Comparison of ENCODE assay signal across 17 cellular contexts in the genomic region with DNA sequence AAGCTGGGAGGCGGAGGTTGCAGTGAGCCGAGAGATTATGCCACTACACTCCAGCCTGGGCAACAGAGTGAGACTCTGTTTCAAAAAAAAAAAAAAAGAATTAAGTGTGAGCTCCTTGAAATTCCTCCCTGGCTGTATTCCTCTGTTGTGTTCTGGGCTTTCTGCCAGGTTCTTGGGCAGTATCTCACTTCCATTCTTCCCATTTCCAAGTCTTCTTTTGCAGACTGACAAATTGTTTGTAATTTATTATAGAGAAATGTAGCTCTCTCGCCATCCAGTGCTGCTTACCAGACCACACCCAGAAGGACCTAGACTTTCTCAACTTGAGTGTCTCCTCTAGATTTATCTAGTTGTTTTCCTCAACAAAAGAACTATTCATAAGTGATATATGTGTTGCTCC.
DNase-seq lines count a peak whose midpoint lies in the region; ATAC-seq and TF ChIP-seq lines count a peak whose summit lies in the region.
"Had no signal": no experiment of that assay in that cellular context is flagged by ENCODE, and none has a peak within 500 bp of the region (broad histone marks: within the 10 kb centered on the region; RNA-seq: fewer than 3 reads in every experiment).

No MANE protein-coding gene starts in this region.

- H3K4me1 Mint-ChIP-seq in osteocyte (ENCODE audit: unreplicated experiment): peaks cover 23% of the 10 kb centered on the region
- no peaks in the 10 kb centered on the region for H3K4me1 Mint-ChIP-seq in CD8-positive, alpha-beta T cell (ENCODE audit: low read depth)
- H3K4me1 Mint-ChIP-seq: stimulated activated naive B cell treated with anti-CD40 and anti-IgM and Interleukin-4, amounts not matched to agents 10 μg/mL and 1 μg/mL and 100 μg/mL, for 72 hours had no signal

- TF ChIP-seq CTCF in fibroblast of mammary gland (conservative IDR thresholded peaks at IDR 0.05; ENCODE audit: control insufficient read depth, insufficient read depth, low read depth, low read length) (no peak), osteocyte (IDR thresholded peaks at IDR 0.05) (no peak)
- TF ChIP-seq CTCF in CD8-positive, alpha-beta T cell (IDR thresholded peaks at IDR 0.05): no peak

- no peak overlapping the region for H3K4me3 Mint-ChIP-seq in osteocyte (ENCODE audit: unreplicated experiment)
- H3K4me3 Mint-ChIP-seq in CD8-positive, alpha-beta T cell: no peak overlapping the region
- H3K4me3 Mint-ChIP-seq: activated T-cell treated with anti-CD3 and anti-CD28 coated beads, Interleukin-2, amount 50 U/mL, for 72 hours; stimulated activated naive B cell treated with anti-CD40 and anti-IgM and Interleukin-4, amounts not matched to agents 10 μg/mL and 1 μg/mL and 100 μg/mL, for 72 hours had no signal

- H3K4me1 ChIP-seq in CD8-positive, alpha-beta T cell (ENCODE audit: insufficient read depth, low read length): no peaks in the 10 kb centered on the region

- no peaks in the 10 kb centered on the region for H3K9me3 ChIP-seq in CD8-positive, alpha-beta T cell (ENCODE audit: low read length)
- H3K9me3 ChIP-seq: neutrophil had no signal

- no peak for ATAC-seq in CD8-positive, alpha-beta T cell
- ATAC-seq in HG03159 (IDR thresholded peaks at IDR 0.05; ENCODE audit: unreplicated experiment): no peak
- ATAC-seq: activated T-cell treated with anti-CD3 and anti-CD28 coated beads, Interleukin-2, amount 50 U/mL, for 72 hours; GM12878; left colon; stimulated activated naive B cell treated with anti-CD40 and anti-IgM and Interleukin-4, amounts not matched to agents 10 μg/mL and 1 μg/mL and 100 μg/mL, for 72 hours had no signal

- DNase-seq in ELR (ENCODE audit: low read depth) (peak; percentile 52), NCI-H446 treated with DMSO at 0.1 percent for 48 hours (lab: John Stamatoyannopoulos, UW) (peak; percentile 50), fibroblast of mammary gland (ENCODE audit: low read depth) (peak; percentile 87), osteocyte (ENCODE audit: extremely low spot score, unreplicated experiment) (no peak), NCI-H510A treated with DMSO at 0.1 percent for 48 hours (lab: John Stamatoyannopoulos, UW) (no peak), globus pallidus (ENCODE audit: low spot score) (no peak)
- no peak for DNase-seq in CD8-positive, alpha-beta T cell
- DNase-seq: activated T-cell treated with anti-CD3 and anti-CD28 coated beads, Interleukin-2, amount 50 U/mL, for 72 hours; Calu3; glutamatergic neuron; left colon; stimulated activated CD4-positive, alpha-beta T cell treated with anti-CD3 and anti-CD28 coated beads, Interleukin-1b, Interleukin-23, amount 100 ng/mL, for 48 hours; stimulated activated naive B cell treated with anti-CD40 and anti-IgM and Interleukin-4, amounts not matched to agents 10 μg/mL and 1 μg/mL and 100 μg/mL, for 72 hours; WERI-Rb-1 had no signal

- H3K9me3 Mint-ChIP-seq in osteocyte (ENCODE audit: unreplicated experiment): peaks cover 5% of the 10 kb centered on the region
- no peaks in the 10 kb centered on the region for H3K9me3 Mint-ChIP-seq in CD8-positive, alpha-beta T cell

- no peaks in the 10 kb centered on the region for H3K36me3 Mint-ChIP-seq in osteocyte (ENCODE audit: unreplicated experiment)
- no peaks in the 10 kb centered on the region for H3K36me3 Mint-ChIP-seq in CD8-positive, alpha-beta T cell
- H3K36me3 Mint-ChIP-seq: stimulated activated naive B cell treated with anti-CD40 and anti-IgM and Interleukin-4, amounts not matched to agents 10 μg/mL and 1 μg/mL and 100 μg/mL, for 72 hours had no signal

- POLR2A ChIA-PET in CD8-positive, alpha-beta T cell (lab: Charles Lee): interaction anchor here (0.7 kb wide), 1 partner anchor 11 kb away, joined by 4 read pairs; no protein-coding TSS in a partner anchor

- H3K27ac Mint-ChIP-seq in osteocyte (ENCODE audit: unreplicated experiment): peak overlapping the region; percentile 23
- no peak overlapping the region for H3K27ac Mint-ChIP-seq in CD8-positive, alpha-beta T cell
- H3K27ac Mint-ChIP-seq: activated T-cell treated with anti-CD3 and anti-CD28 coated beads, Interleukin-2, amount 50 U/mL, for 72 hours; stimulated activated naive B cell treated with anti-CD40 and anti-IgM and Interleukin-4, amounts not matched to agents 10 μg/mL and 1 μg/mL and 100 μg/mL, for 72 hours had no signal

- CTCF ChIA-PET in CD8-positive, alpha-beta T cell (lab: Charles Lee): no interaction called here

- no peaks in the 10 kb centered on the region for H3K36me3 ChIP-seq in CD8-positive, alpha-beta T cell (ENCODE audit: insufficient read depth, low read length)
- H3K36me3 ChIP-seq: neutrophil, WERI-Rb-1 had no signal

- H3K27ac ChIP-seq in CD8-positive, alpha-beta T cell (ENCODE audit: low read depth, low read length): no peak overlapping the region
- H3K27ac ChIP-seq: neutrophil, WERI-Rb-1 had no signal

- intact Hi-C loops in CD8-positive, alpha-beta T cell (cut with DNase I, micrococcal nuclease): no loop called here

- H3K27me3 Mint-ChIP-seq in osteocyte (ENCODE audit: unreplicated experiment): no peaks in the 10 kb centered on the region
- H3K27me3 Mint-ChIP-seq in CD8-positive, alpha-beta T cell (ENCODE audit: low read depth): no peaks in the 10 kb centered on the region
- H3K27me3 Mint-ChIP-seq: stimulated activated naive B cell treated with anti-CD40 and anti-IgM and Interleukin-4, amounts not matched to agents 10 μg/mL and 1 μg/mL and 100 μg/mL, for 72 hours had no signal

- no peak overlapping the region for H3K4me3 ChIP-seq in fibroblast of mammary gland (ENCODE audit: control insufficient read depth, low read depth, low read length)
- no peak overlapping the region for H3K4me3 ChIP-seq in CD8-positive, alpha-beta T cell (ENCODE audit: low read depth, low read length)
- H3K4me3 ChIP-seq: GM12878 had no signal

- no peaks in the 10 kb centered on the region for H3K27me3 ChIP-seq in CD8-positive, alpha-beta T cell (ENCODE audit: insufficient read depth, low read length)
- H3K27me3 ChIP-seq: neutrophil had no signal

Comparison
In these comparisons a context has a peak if more than half of its experiments do, and no peak if none do; other contexts are left out.
1. DNase-seq: peak in ELR (single experiment), NCI-H446 treated with DMSO at 0.1 percent for 48 hours (single experiment) and fibroblast of mammary gland (single experiment); none in osteocyte (single experiment), NCI-H510A treated with DMSO at 0.1 percent for 48 hours (single experiment), CD8-positive, alpha-beta T cell (0 of 7) and globus pallidus (single experiment).